Comparison of ENCODE assay signal across 34 cellular contexts in genomic region chr9:16601991-16602390, GRCh38.
"Had no signal": no experiment of that assay in that cellular context is flagged by ENCODE, and none has a peak within 500 bp of the region (broad histone marks: within the 10 kb centered on the region; RNA-seq: fewer than 3 reads in every experiment).

No MANE protein-coding gene starts in this region.

- H3K27ac Mint-ChIP-seq: activated naive CD4-positive, alpha-beta T cell treated with anti-CD3 and anti-CD28 coated beads for 36 hours; activated naive CD8-positive, alpha-beta T cell treated with anti-CD3 and anti-CD28 coated beads for 36 hours; activated T-helper 1 cell treated with anti-CD3 and anti-CD28 coated beads, Interleukin-12 subunit alpha, Interleukin-12 subunit beta, Interleukin-2, Interleukin-4 antibody, amounts not matched to agents 30 ng/mL and 10 ng/mL and 1 ng/mL, durations not matched to agents 14 hours and 24 hours and 36 hours; effector memory CD8-positive, alpha-beta T cell; naive thymus-derived CD4-positive, alpha-beta T cell; stimulated activated effector memory CD8-positive, alpha-beta T cell treated with anti-CD3 and anti-CD28 coated beads, Interleukin-12 subunit alpha, Interleukin-12 subunit beta, amount 100 ng/mL, for 72 hours; stimulated activated naive CD8-positive, alpha-beta T cell treated with anti-CD3 and anti-CD28 coated beads, Interleukin-15, Interleukin-2, amounts not matched to agents 100 ng/mL and 50 ng/mL, for 24 hours had no signal

- H3K9me3 Mint-ChIP-seq: activated naive CD4-positive, alpha-beta T cell treated with anti-CD3 and anti-CD28 coated beads for 36 hours; activated naive CD8-positive, alpha-beta T cell treated with anti-CD3 and anti-CD28 coated beads for 36 hours; activated T-helper 1 cell treated with anti-CD3 and anti-CD28 coated beads, Interleukin-12 subunit alpha, Interleukin-12 subunit beta, Interleukin-2, Interleukin-4 antibody, amounts not matched to agents 30 ng/mL and 10 ng/mL and 1 ng/mL, durations not matched to agents 14 hours and 24 hours and 36 hours had no signal

- H3K4me1 Mint-ChIP-seq: activated naive CD8-positive, alpha-beta T cell treated with anti-CD3 and anti-CD28 coated beads for 36 hours; naive thymus-derived CD4-positive, alpha-beta T cell; stimulated activated effector memory CD8-positive, alpha-beta T cell treated with anti-CD3 and anti-CD28 coated beads, Interleukin-12 subunit alpha, Interleukin-12 subunit beta, amount 100 ng/mL, for 72 hours had no signal

- H3K4me3 Mint-ChIP-seq: activated naive CD4-positive, alpha-beta T cell treated with anti-CD3 and anti-CD28 coated beads for 36 hours; activated naive CD8-positive, alpha-beta T cell treated with anti-CD3 and anti-CD28 coated beads for 36 hours; activated T-helper 1 cell treated with anti-CD3 and anti-CD28 coated beads, Interleukin-12 subunit alpha, Interleukin-12 subunit beta, Interleukin-2, Interleukin-4 antibody, amounts not matched to agents 30 ng/mL and 10 ng/mL and 1 ng/mL, durations not matched to agents 14 hours and 24 hours and 36 hours; effector memory CD8-positive, alpha-beta T cell; naive thymus-derived CD4-positive, alpha-beta T cell; stimulated activated effector memory CD8-positive, alpha-beta T cell treated with anti-CD3 and anti-CD28 coated beads, Interleukin-12 subunit alpha, Interleukin-12 subunit beta, amount 100 ng/mL, for 72 hours; stimulated activated naive CD8-positive, alpha-beta T cell treated with anti-CD3 and anti-CD28 coated beads, Interleukin-15, Interleukin-2, amounts not matched to agents 100 ng/mL and 50 ng/mL, for 24 hours had no signal

- H3K27ac ChIP-seq: adrenal gland, body of pancreas, gastroesophageal sphincter, hepatocyte, pancreas, prostate gland, sigmoid colon, thoracic aorta had no signal

- H3K4me1 ChIP-seq: adrenal gland, body of pancreas, pancreas, prostate gland had no signal

- H3K27me3 Mint-ChIP-seq: activated naive CD8-positive, alpha-beta T cell treated with anti-CD3 and anti-CD28 coated beads for 36 hours; effector memory CD8-positive, alpha-beta T cell; naive thymus-derived CD4-positive, alpha-beta T cell; stimulated activated naive CD8-positive, alpha-beta T cell treated with anti-CD3 and anti-CD28 coated beads, Interleukin-15, Interleukin-2, amounts not matched to agents 100 ng/mL and 50 ng/mL, for 24 hours had no signal

- ATAC-seq: activated CD4-positive, CD25-positive, alpha-beta regulatory T cell treated with anti-CD3 and anti-CD28 coated beads, Interleukin-2, amount 50 U/mL, for 24 hours; body of pancreas; effector memory CD8-positive, alpha-beta T cell; gastroesophageal sphincter; left cardiac atrium; left ventricle myocardium superior; naive thymus-derived CD4-positive, alpha-beta T cell; pancreas; stimulated activated effector memory CD8-positive, alpha-beta T cell treated with anti-CD3 and anti-CD28 coated beads, Interleukin-12 subunit alpha, Interleukin-12 subunit beta, amount 100 ng/mL, for 72 hours had no signal

- H3K36me3 Mint-ChIP-seq: activated naive CD8-positive, alpha-beta T cell treated with anti-CD3 and anti-CD28 coated beads for 36 hours; naive thymus-derived CD4-positive, alpha-beta T cell; stimulated activated effector memory CD8-positive, alpha-beta T cell treated with anti-CD3 and anti-CD28 coated beads, Interleukin-12 subunit alpha, Interleukin-12 subunit beta, amount 100 ng/mL, for 72 hours had no signal

- H3K36me3 ChIP-seq: adrenal gland, gastroesophageal sphincter, pancreas, prostate gland, sigmoid colon, thoracic aorta had no signal

- H3K4me3 ChIP-seq: adrenal gland, body of pancreas, gastroesophageal sphincter, hepatocyte, pancreas, prostate gland, sigmoid colon, thoracic aorta had no signal

- DNase-seq: activated CD4-positive, alpha-beta T cell treated with anti-CD3 and anti-CD28 coated beads for 48 hours; activated CD4-positive, alpha-beta T cell treated with anti-CD3 and anti-CD28 coated beads, Interleukin-2, amount 50 U/mL, for 48 hours; activated CD8-positive, alpha-beta memory T cell treated with anti-CD3 and anti-CD28 coated beads, Interleukin-2, amount 50 U/mL, for 4 hours; activated effector memory CD4-positive, alpha-beta T cell treated with anti-CD3 and anti-CD28 coated beads, Interleukin-2, amount 50 U/mL, for 16 hours; activated naive CD4-positive, alpha-beta T cell treated with anti-CD3 and anti-CD28 coated beads for 36 hours; activated naive CD8-positive, alpha-beta T cell treated with anti-CD3 and anti-CD28 coated beads for 36 hours; activated T-cell treated with anti-CD3 and anti-CD28 coated beads, Interleukin-2, amount 50 U/mL, for 1 hour; adrenal gland; aorta; body of pancreas; cortex of kidney; effector memory CD8-positive, alpha-beta T cell; erythroblast; left cardiac atrium; left ventricle myocardium superior; mammary epithelial cell; midbrain; naive thymus-derived CD4-positive, alpha-beta T cell; pancreas; retina; sigmoid colon; small intestine; stimulated activated CD4-positive, alpha-beta T cell treated with anti-CD3 and anti-CD28 coated beads, Interleukin-4, amount 100 ng/mL, for 24 hours; trophoblast cell had no signal

- H3K27me3 ChIP-seq: adrenal gland, body of pancreas, gastroesophageal sphincter, hepatocyte, pancreas, sigmoid colon had no signal

- FAIRE-seq: keratinocyte, pancreas, small intestine, urothelium cell line had no signal

- H3K9me3 ChIP-seq: adrenal gland, body of pancreas, gastroesophageal sphincter, pancreas, prostate gland, sigmoid colon, thoracic aorta had no signal
